Comparison of ENCODE assay signal across 20 cellular contexts in genomic region chr12:124664395-124665111, GRCh38.
DNase-seq lines count a peak whose midpoint lies in the region; ATAC-seq and TF ChIP-seq lines count a peak whose summit lies in the region.
"Had no signal": no experiment of that assay in that cellular context is flagged by ENCODE, and none has a peak within 500 bp of the region (broad histone marks: within the 10 kb centered on the region; RNA-seq: fewer than 3 reads in every experiment).

No MANE protein-coding gene starts in this region.

- ATAC-seq in IMR-90 (ENCODE audit: low read depth) (peak; percentile 18; the same call in 1 of the 2 replicates), HG03354 (IDR thresholded peaks at IDR 0.05; ENCODE audit: poor library complexity, severe bottlenecking, unreplicated experiment) (no peak)
- ATAC-seq: GM12878; GM23338; pancreas; stimulated activated effector memory CD8-positive, alpha-beta T cell treated with anti-CD3 and anti-CD28 coated beads, Interleukin-12 subunit alpha, Interleukin-12 subunit beta, amount 100 ng/mL, for 72 hours; WTC11 had no signal

- H3K36me3 ChIP-seq in ACC112 (ENCODE audit: insufficient read depth, low read length), result no peaks in the 10 kb centered on the region
- no peaks in the 10 kb centered on the region for H3K36me3 ChIP-seq in IMR-90 (ENCODE audit: control insufficient read depth, insufficient read depth, low read length)
- no peaks in the 10 kb centered on the region for H3K36me3 ChIP-seq in mesodermal cell (ENCODE audit: control insufficient read depth, insufficient read depth, low read length)
- H3K36me3 ChIP-seq in A673 (ENCODE audit: insufficient read depth, low read length, poor library complexity, severe bottlenecking), result no peaks in the 10 kb centered on the region
- H3K36me3 ChIP-seq: MG63, pancreas, thoracic aorta had no signal

- peak overlapping the region; percentile 76; the same call in 1 of the 2 replicates for H3K4ac ChIP-seq in IMR-90 (ENCODE audit: low read depth, low read length)

- no peaks in the 10 kb centered on the region for H3K79me1 ChIP-seq in IMR-90 (ENCODE audit: low read depth in 1 of 2, low read length in 2 of 2)

- DNase-seq in IMR-90, result no peak
- no peak for DNase-seq in coronary artery (ENCODE audit: low spot score)
- no peak for DNase-seq in A673 (ENCODE audit: low spot score)
- DNase-seq in putamen (ENCODE audit: low spot score), result no peak
- DNase-seq in T-helper 9 cell, result no peak
- DNase-seq: activated CD4-positive, alpha-beta memory T cell treated with anti-CD3 and anti-CD28 coated beads, Interleukin-2, amount 10 ng/mL, durations not matched to agents 7 days and 5 days; activated naive CD4-positive, alpha-beta T cell treated with anti-CD3 and anti-CD28 coated beads for 36 hours; CD4-positive, alpha-beta T cell; MG63; NCI-H1694 treated with DMSO at 0.1 percent for 48 hours; NCI-H774; pancreas had no signal

- peaks cover 8% of the 10 kb centered on the region for H3K9me3 ChIP-seq in IMR-90 (ENCODE audit: control insufficient read depth, insufficient read depth, low read length)
- peaks cover 17% of the 10 kb centered on the region for H3K9me3 ChIP-seq in mesodermal cell (ENCODE audit: control insufficient read depth, low read length)
- H3K9me3 ChIP-seq in A673 (ENCODE audit: low read depth, low read length, poor library complexity, severe bottlenecking), result peaks cover 5% of the 10 kb centered on the region
- H3K9me3 ChIP-seq: pancreas had no signal

- H2AFZ ChIP-seq in ACC112 (ENCODE audit: low read length, unreplicated experiment), result no peak overlapping the region
- H2AFZ ChIP-seq in IMR-90 (replicated peaks; ENCODE audit: low read length, poor library complexity), result no peak overlapping the region
- H2AFZ ChIP-seq: GM23338 had no signal

- no peak for TF ChIP-seq RAD21 in IMR-90 (IDR thresholded peaks at IDR 0.05; ENCODE audit: low read length)

- in situ Hi-C loops in IMR-90 (cut with MboI; ENCODE audit: low sequenced_read_pairs), result no loop called here

- peak overlapping the region; percentile 90; the same call in 1 of the 2 replicates for H2AK5ac ChIP-seq in IMR-90 (ENCODE audit: low read depth, low read length)

- H3K4me1 ChIP-seq in ACC112 (ENCODE audit: control insufficient read depth, insufficient read depth, low read length, unreplicated experiment), result peaks cover 14% of the 10 kb centered on the region
- peaks cover 8% of the 10 kb centered on the region for H3K4me1 ChIP-seq in IMR-90 (ENCODE audit: control insufficient read depth, insufficient read depth, low read length)
- H3K4me1 ChIP-seq in mesodermal cell (ENCODE audit: control insufficient read depth, insufficient read depth, low read length, poor library complexity, severe bottlenecking), result peaks cover 12% of the 10 kb centered on the region
- H3K4me1 ChIP-seq in A673 (ENCODE audit: insufficient read depth, low read length, poor library complexity, severe bottlenecking), result no peaks in the 10 kb centered on the region

- H4K91ac ChIP-seq in IMR-90 (ENCODE audit: insufficient read depth, low read depth, low read length), result no peak overlapping the region

- CTCF ChIA-PET in IMR-90 (lab: Yijun Ruan, JAX) (no interaction called here), A673 (lab: Charles Lee) (no interaction called here)

- H3K27me3 ChIP-seq in ACC112 (ENCODE audit: insufficient read depth, low read length), result no peaks in the 10 kb centered on the region
- no peaks in the 10 kb centered on the region for H3K27me3 ChIP-seq in IMR-90 (ENCODE audit: control insufficient read depth, insufficient read depth, low read length)
- no peaks in the 10 kb centered on the region for H3K27me3 ChIP-seq in A673 (replicated peaks; ENCODE audit: insufficient read depth, low read depth, low read length, poor library complexity)
- H3K27me3 ChIP-seq: MG63, pancreas had no signal

- no peaks in the 10 kb centered on the region for H3K79me2 ChIP-seq in ACC112 (ENCODE audit: control insufficient read depth, insufficient read depth, low read length, unreplicated experiment)

- BruUV-seq in IMR-90 (replicated peaks; lab: Mats Ljungman, UMichigan) (no TSS peak), A673 (replicated peaks; lab: Mats Ljungman, UMichigan) (no TSS peak)

- H2BK120ac ChIP-seq in IMR-90 (ENCODE audit: low read depth, low read length), result peak overlapping the region; percentile 89

- no peak overlapping the region for H3K56ac ChIP-seq in IMR-90 (ENCODE audit: extremely low read depth, insufficient read depth, low read length)

- H4K5ac ChIP-seq in IMR-90 (ENCODE audit: low read depth, low read length), result no peak overlapping the region

- H3K4me2 ChIP-seq in IMR-90 (ENCODE audit: low read depth, low read length), result no peak overlapping the region
- H3K4me2 ChIP-seq: GM23338 had no signal

- H3K14ac ChIP-seq in IMR-90 (replicated peaks; ENCODE audit: low read depth, low read length), result no peak overlapping the region

- H3K23ac ChIP-seq in IMR-90 (ENCODE audit: low read depth, low read length), result no peak overlapping the region

- H3K9ac ChIP-seq in IMR-90 (ENCODE audit: low read depth, low read length), result no peak overlapping the region

- peak overlapping the region; percentile 60 to 64; a peak in 2 of 4 replicates for H4K8ac ChIP-seq in IMR-90 (ENCODE audit: low read depth in 2 of 2, low read length in 2 of 2)

- H2BK5ac ChIP-seq in IMR-90 (ENCODE audit: low read depth, low read length, poor library complexity, severe bottlenecking), result peak overlapping the region; percentile 42

- peak overlapping the region; percentile 81 for H2BK20ac ChIP-seq in IMR-90 (ENCODE audit: low read depth, low read length)

- peak overlapping the region; percentile 96; the same call in 2 of the 3 replicates for H2BK15ac ChIP-seq in IMR-90 (ENCODE audit: low read depth, low read length)

- no peak overlapping the region for H2AK9ac ChIP-seq in IMR-90 (replicated peaks; ENCODE audit: low read depth, low read length, poor library complexity)

- intact Hi-C loops in IMR-90 (cut with micrococcal nuclease), result loop anchor here (1.0 kb wide), 1 partner anchor 31 kb away; no protein-coding TSS in a partner anchor
- intact Hi-C loops in A673 (cut with micrococcal nuclease; ENCODE audit: unreplicated experiment), result no loop called here

- no peak for TF ChIP-seq POLR2A in IMR-90 (IDR thresholded peaks at IDR 0.05; ENCODE audit: low read depth, low read length)

- dilution Hi-C loops in IMR-90 (cut with HindIII; ENCODE audit: low sequenced_read_pairs, unreplicated experiment), result no loop called here

- H3K27ac ChIP-seq in ACC112 (ENCODE audit: low read depth, low read length) (peak overlapping the region; percentile 39; the same call in 1 of the 2 replicates), IMR-90 (ENCODE audit: insufficient read depth, low read length) (no peak overlapping the region), coronary artery (peak overlapping the region; percentile 27 to 48), mesodermal cell (ENCODE audit: low read depth, low read length, severe bottlenecking) (peak overlapping the region; percentile 66), A673 (ENCODE audit: low read depth, low read length, poor library complexity, severe bottlenecking) (no peak overlapping the region)
- H3K27ac ChIP-seq: pancreas had no signal

- H3K18ac ChIP-seq in IMR-90 (ENCODE audit: low read depth, low read length), result no peak overlapping the region; the same call in 1 of the 2 replicates

- TF ChIP-seq CTCF in IMR-90 (conservative IDR thresholded peaks at IDR 0.05; ENCODE audit: low read depth, low read length) (no peak), coronary artery (IDR thresholded peaks at IDR 0.05) (no peak), A673 (conservative IDR thresholded peaks at IDR 0.05; ENCODE audit: low read depth, low read length) (no peak)

- H4K20me1 ChIP-seq in IMR-90 (ENCODE audit: insufficient read depth, low read length), result no peaks in the 10 kb centered on the region

- H3K4me3 ChIP-seq in ACC112 (ENCODE audit: low read depth, low read length) (no peak overlapping the region), IMR-90 (ENCODE audit: insufficient read depth, low read depth, low read length) (no peak overlapping the region), coronary artery (no peak overlapping the region), mesodermal cell (ENCODE audit: extremely low read depth, insufficient read depth, low read length, poor library complexity, severe bottlenecking) (no peak overlapping the region), A673 (ENCODE audit: low read depth, low read length, poor library complexity, severe bottlenecking) (no peak overlapping the region)
- H3K4me3 ChIP-seq: GM12878, GM23338, MG63, pancreas, thoracic aorta had no signal

- POLR2A ChIA-PET in IMR-90 (lab: Charles Lee; ENCODE audit: unreplicated experiment), result no interaction called here
- POLR2A ChIA-PET in A673 (lab: Charles Lee; ENCODE audit: low non-redundant PET), result no interaction called here

- 46% methylated on average over 3 of the region's 6 CpGs; no CpG with 5 or more reads in 1 of the 2 experiments for WGBS in IMR-90 (ENCODE audit: extremely low coverage in 2 of 2, insufficient read length in 1 of 2), 2 experiments
- 96% methylated on average over 6 of the region's 6 CpGs for WGBS in mesodermal cell (ENCODE audit: insufficient coverage in 2 of 2), 2 experiments

- peaks cover 3% of the 10 kb centered on the region; the same call in 1 of the 2 replicates for H3K9me1 ChIP-seq in IMR-90 (ENCODE audit: insufficient read depth, low read length)

TF ChIP-seq in IMR-90, 13 proteins besides CTCF, POLR2A, EP300 and RAD21:
- TF ChIP-seq NFE2L2 (IDR thresholded peaks at IDR 0.05; ENCODE audit: low read depth, low read length) (peak; percentile 71; the same call in 1 of the 2 replicates), RCOR1 (IDR thresholded peaks at IDR 0.05; ENCODE audit: insufficient replicate concordance, low read length) (no peak), CEBPB (IDR thresholded peaks at IDR 0.05; ENCODE audit: low read depth, low read length) (peak; percentile 83)

Comparison
In these comparisons a context has a peak if more than half of its experiments do, and no peak if none do; other contexts are left out.
1. H3K27ac ChIP-seq: peak in ACC112 (single experiment), coronary artery (2 of 2) and mesodermal cell (single experiment); none in IMR-90 (single experiment) and A673 (single experiment).